5 cellular contexts compared by ENCODE assay signal in the genomic region with DNA sequence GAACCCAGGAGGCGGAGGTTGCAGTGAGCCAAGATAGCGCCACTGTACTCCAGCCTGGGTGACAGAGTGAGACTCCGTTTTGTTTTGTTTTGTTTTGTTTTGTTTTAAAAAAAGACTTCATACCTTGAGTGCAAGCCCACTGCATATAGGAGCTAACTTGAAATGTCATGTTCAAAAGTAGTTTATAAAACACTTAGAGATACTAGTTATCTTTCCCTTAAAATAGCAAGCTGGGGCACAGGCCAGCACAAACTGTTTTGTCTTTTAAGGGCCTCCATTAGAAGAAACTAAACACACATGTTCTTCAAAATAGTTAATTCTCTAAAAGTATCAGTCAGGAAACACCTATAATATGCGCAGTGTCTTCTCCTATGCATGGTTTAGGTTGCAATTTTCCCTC.
"Had no signal": no experiment of that assay in that cellular context is flagged by ENCODE, and none has a peak within 500 bp of the region (broad histone marks: within the 10 kb centered on the region; RNA-seq: fewer than 3 reads in every experiment).

No MANE protein-coding gene starts in this region.

- ATAC-seq: HepG2, K562 had no signal

- H3K4me3 ChIP-seq: K562 had no signal

- DNase-seq: IMR-90 had no signal

- H3K27ac ChIP-seq: HL-60 had no signal

- H3K27me3 Mint-ChIP-seq: IgD-negative memory B cell had no signal

- H3K4me1 Mint-ChIP-seq: IgD-negative memory B cell had no signal

- H3K27ac Mint-ChIP-seq: IgD-negative memory B cell had no signal

- H3K4me3 Mint-ChIP-seq: IgD-negative memory B cell had no signal
